Comparison of ENCODE assay signal across 11 cellular contexts in the genomic region with DNA sequence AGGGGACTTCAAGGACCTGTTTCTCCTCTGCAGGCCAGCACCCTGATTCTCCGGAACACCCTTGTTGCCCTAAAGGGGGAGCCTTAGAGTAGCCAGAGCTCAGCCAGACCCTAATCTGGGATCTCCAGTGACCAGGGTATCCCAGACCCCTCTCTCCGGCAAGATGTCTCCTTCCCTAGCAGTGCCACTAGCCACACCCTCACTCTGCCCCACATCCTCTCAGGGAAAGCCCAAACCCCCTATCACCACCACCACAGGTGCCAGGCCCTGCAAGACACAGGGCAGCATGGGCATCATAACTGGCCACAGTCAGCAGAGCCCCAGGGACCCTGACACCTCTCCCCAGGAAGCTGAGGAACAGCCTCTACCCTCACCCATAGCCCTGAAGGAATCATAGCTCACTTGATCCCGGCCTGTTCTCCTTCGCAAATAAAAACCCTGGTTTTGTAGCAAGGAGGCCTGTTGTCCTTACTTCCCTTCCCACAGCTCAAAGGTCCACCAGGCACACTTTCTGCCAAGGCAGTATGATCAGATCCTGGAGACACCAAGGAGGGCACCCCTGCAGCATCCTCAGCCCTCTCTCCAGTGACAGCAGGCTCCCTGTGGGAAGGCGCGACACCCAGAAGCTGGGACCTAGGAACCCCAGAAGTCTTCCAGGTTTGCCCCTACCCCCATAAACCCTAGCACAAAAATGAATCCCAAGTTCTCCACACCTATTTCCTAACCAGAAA.
DNase-seq lines count a peak whose midpoint lies in the region; ATAC-seq and TF ChIP-seq lines count a peak whose summit lies in the region.
"Had no signal": no experiment of that assay in that cellular context is flagged by ENCODE, and none has a peak within 500 bp of the region (broad histone marks: within the 10 kb centered on the region; RNA-seq: fewer than 3 reads in every experiment).

No MANE protein-coding gene starts in this region.

- H3K36me3 ChIP-seq in brain microvascular endothelial cell (replicated peaks): peaks cover 66% of the 10 kb centered on the region

- H3K27ac Mint-ChIP-seq in nephron: no peak overlapping the region

- H3K27me3 Mint-ChIP-seq in nephron (ENCODE audit: low read depth): no peaks in the 10 kb centered on the region

- no peaks in the 10 kb centered on the region for H3K27me3 ChIP-seq in brain microvascular endothelial cell (replicated peaks)
- H3K27me3 ChIP-seq: SJCRH30 had no signal

- no peak overlapping the region for H3K4me3 ChIP-seq in brain microvascular endothelial cell (ENCODE audit: low read depth, low read length)
- H3K4me3 ChIP-seq: SJCRH30 had no signal

- H3K4me3 Mint-ChIP-seq in nephron: peak overlapping the region; percentile 45 to 84 (median 83)

- no peak overlapping the region for H3K27ac ChIP-seq in brain microvascular endothelial cell
- H3K27ac ChIP-seq: SJCRH30 had no signal

- TF ChIP-seq CTCF in brain microvascular endothelial cell (IDR thresholded peaks at IDR 0.05; ENCODE audit: low read depth, low read length, missing control alignments): peak; percentile 2
- no peak for TF ChIP-seq CTCF in nephron (IDR thresholded peaks at IDR 0.05; ENCODE audit: unreplicated experiment in 3 of 3)

- DNase-seq in NCI-H82 (lab: John Stamatoyannopoulos, UW) (peak; percentile 30), NCI-H82 treated with DMSO at 0.1 percent for 48 hours (lab: John Stamatoyannopoulos, UW; ENCODE audit: unreplicated experiment) (no peak), HCEC 1CT (peak; percentile 34), brain microvascular endothelial cell (no peak), RKO (ENCODE audit: low spot score) (no peak)
- DNase-seq: NCI-H1417 treated with DMSO at 0.1 percent for 48 hours, retina, SJCRH30 had no signal

- peaks cover 15% of the 10 kb centered on the region for H3K4me1 Mint-ChIP-seq in nephron

- H3K9me3 Mint-ChIP-seq in nephron: no peaks in the 10 kb centered on the region

- in situ Hi-C loops in brain microvascular endothelial cell (cut with HindIII; ENCODE audit: low pct_ligation_motif_present, low sequenced_read_pairs): no loop called here

- H3K36me3 Mint-ChIP-seq in nephron (ENCODE audit: low read depth): peaks cover 48% of the 10 kb centered on the region

- ATAC-seq in HG03439 (IDR thresholded peaks at IDR 0.05; ENCODE audit: unreplicated experiment): no peak
- ATAC-seq in HG03342 (IDR thresholded peaks at IDR 0.05; ENCODE audit: unreplicated experiment): no peak

Comparison
In these comparisons a context has a peak if more than half of its experiments do, and no peak if none do; other contexts are left out.
1. DNase-seq: peak in NCI-H82 (single experiment) and HCEC 1CT (single experiment); none in NCI-H82 treated with DMSO at 0.1 percent for 48 hours (single experiment), brain microvascular endothelial cell (single experiment) and RKO (single experiment).